In the genomic region with DNA sequence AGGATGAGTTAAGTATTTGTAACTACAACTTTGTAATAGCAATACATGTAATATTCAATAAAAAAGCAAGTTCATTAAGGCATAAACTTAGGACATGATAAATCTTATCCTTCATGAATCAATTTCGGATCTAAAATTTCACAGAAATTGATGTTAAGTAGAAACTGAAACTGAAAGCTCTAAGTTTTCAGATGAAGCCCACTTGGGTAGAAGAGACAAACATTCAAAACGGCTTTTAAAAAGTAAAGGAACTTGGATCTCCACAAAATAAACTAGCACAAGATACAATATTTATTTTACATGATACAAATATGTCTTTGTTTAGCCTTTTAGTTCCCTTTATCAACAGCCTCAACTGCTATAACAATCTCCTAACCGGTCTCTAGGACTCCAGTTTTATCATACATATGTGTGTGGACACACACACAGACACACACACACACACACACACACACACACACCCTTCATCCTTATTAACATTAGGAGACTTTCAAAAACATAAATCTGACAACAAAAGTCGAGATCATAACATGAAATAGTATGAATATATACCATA, we compare ENCODE assay signal across 12 cellular contexts.
DNase-seq lines count a peak whose midpoint lies in the region; ATAC-seq, FAIRE-seq and TF ChIP-seq lines count a peak whose summit lies in the region.
"Had no signal": no experiment of that assay in that cellular context is flagged by ENCODE, and none has a peak within 500 bp of the region (broad histone marks: within the 10 kb centered on the region; RNA-seq: fewer than 3 reads in every experiment).

No MANE protein-coding gene starts in this region.

- DNase-seq in left ventricle myocardium inferior (no peak), left cardiac atrium (no peak), astrocyte (ENCODE audit: low read depth) (no peak), right lobe of liver (no peak), foreskin keratinocyte (no peak), NK-92 (lab: John Stamatoyannopoulos, UW; ENCODE audit: unreplicated experiment) (no peak), T1000 (lab: John Stamatoyannopoulos, UW) (no peak)
- DNase-seq: activated CD4-positive, alpha-beta T cell treated with anti-CD3 and anti-CD28 coated beads for 36 hours; BE2C; NCI-H2081; small intestine had no signal

- H3K4me1 ChIP-seq in left ventricle myocardium inferior (peaks cover 35% of the 10 kb centered on the region), astrocyte (ENCODE audit: insufficient read depth, low read length) (peaks cover 6% of the 10 kb centered on the region), right lobe of liver (peaks cover 0 to 34% (median 7%) of the 10 kb centered on the region in 4 donors), urinary bladder (ENCODE audit: insufficient read depth) (peaks cover under 1% of the 10 kb centered on the region), foreskin keratinocyte (no peaks in the 10 kb centered on the region)
- H3K4me1 ChIP-seq: BE2C had no signal

- no peak for FAIRE-seq in astrocyte (lab: Jason Lieb, UNC)

- no peak overlapping the region for H3K4me3 Mint-ChIP-seq in astrocyte (ENCODE audit: unreplicated experiment)
- H3K4me3 Mint-ChIP-seq: activated CD4-positive, alpha-beta T cell treated with anti-CD3 and anti-CD28 coated beads for 36 hours had no signal

- H3K9me3 ChIP-seq in left ventricle myocardium inferior (replicated peaks) = no peaks in the 10 kb centered on the region
- no peaks in the 10 kb centered on the region for H3K9me3 ChIP-seq in astrocyte (ENCODE audit: insufficient read depth, low read depth, low read length)
- no peaks in the 10 kb centered on the region for H3K9me3 ChIP-seq in right lobe of liver
- H3K9me3 ChIP-seq: BE2C had no signal

- H3K27ac Mint-ChIP-seq in astrocyte (ENCODE audit: unreplicated experiment) = peak overlapping the region; percentile 16
- H3K27ac Mint-ChIP-seq: activated CD4-positive, alpha-beta T cell treated with anti-CD3 and anti-CD28 coated beads for 36 hours had no signal

- peaks cover 2% of the 10 kb centered on the region for H3K36me3 Mint-ChIP-seq in astrocyte (ENCODE audit: low read depth, unreplicated experiment)

- ATAC-seq in left cardiac atrium = no peak
- peak in 1 of 4 donors; percentile 8 for ATAC-seq in right lobe of liver
- no peak for ATAC-seq in foreskin keratinocyte
- ATAC-seq: activated CD4-positive, alpha-beta T cell treated with anti-CD3 and anti-CD28 coated beads for 36 hours had no signal

- peaks cover 6% of the 10 kb centered on the region for H3K79me2 ChIP-seq in astrocyte (ENCODE audit: insufficient read depth, low read length)

- H3K27me3 Mint-ChIP-seq in astrocyte (ENCODE audit: low read depth, unreplicated experiment) = no peaks in the 10 kb centered on the region
- H3K27me3 Mint-ChIP-seq: activated CD4-positive, alpha-beta T cell treated with anti-CD3 and anti-CD28 coated beads for 36 hours had no signal

- no peaks in the 10 kb centered on the region for H3K9me3 Mint-ChIP-seq in astrocyte (ENCODE audit: unreplicated experiment)

- H3K9ac ChIP-seq in astrocyte (ENCODE audit: low read length) = no peak overlapping the region

- intact Hi-C loops in left ventricle myocardium inferior (cut with micrococcal nuclease) = no loop called here
- intact Hi-C loops in left cardiac atrium (cut with DNase I) = loop anchor here in 1 of 2 donors (10.0 kb wide), 1 partner anchor 87 kb away; a partner anchor contains a TSS
- intact Hi-C loops in right lobe of liver (cut with DNase I) = no loop called here

- H4K20me1 ChIP-seq in astrocyte (ENCODE audit: insufficient read depth, low read length) = peaks cover under 1% of the 10 kb centered on the region

- peak overlapping the region; percentile 42 for H3K4me3 ChIP-seq in left ventricle myocardium inferior
- no peak overlapping the region for H3K4me3 ChIP-seq in astrocyte (ENCODE audit: insufficient read depth, low read depth, low read length)
- H3K4me3 ChIP-seq in right lobe of liver = peak overlapping the region in 2 of 3 donors; percentile 9 to 10
- no peak overlapping the region for H3K4me3 ChIP-seq in urinary bladder (ENCODE audit: low read depth, low read length)

- H3K4me2 ChIP-seq in astrocyte (ENCODE audit: low read length) = no peak overlapping the region

- TF ChIP-seq CTCF in left ventricle myocardium inferior (IDR thresholded peaks at IDR 0.05; ENCODE audit: borderline replicate concordance) (no peak), astrocyte (IDR thresholded peaks at IDR 0.05; ENCODE audit: insufficient read depth, low read depth, low read length) (no peak), right lobe of liver (IDR thresholded peaks at IDR 0.05) (no peak), foreskin keratinocyte (conservative IDR thresholded peaks at IDR 0.05) (no peak)

- 5% methylated on average over 4 of the region's 4 CpGs for WGBS in right lobe of liver (ENCODE audit: insufficient coverage, low coverage, low lambda C conversion rate, missing lambda C conversion rate)
- WGBS in urinary bladder = 52% methylated on average over 4 of the region's 4 CpGs

- no peaks in the 10 kb centered on the region for H3K27me3 ChIP-seq in left ventricle myocardium inferior (ENCODE audit: low read depth)
- H3K27me3 ChIP-seq in astrocyte (ENCODE audit: insufficient read depth, low read length) = no peaks in the 10 kb centered on the region
- no peaks in the 10 kb centered on the region for H3K27me3 ChIP-seq in right lobe of liver
- H3K27me3 ChIP-seq in foreskin keratinocyte = no peaks in the 10 kb centered on the region
- H3K27me3 ChIP-seq: BE2C had no signal

- H2AFZ ChIP-seq in astrocyte (ENCODE audit: low read depth, low read length) = no peak overlapping the region

- no peak for TF ChIP-seq POLR2A in right lobe of liver (IDR thresholded peaks at IDR 0.05)

- H3K4me1 Mint-ChIP-seq in astrocyte (ENCODE audit: low read depth, unreplicated experiment) = peaks cover 8% of the 10 kb centered on the region

- H3K36me3 ChIP-seq in left ventricle myocardium inferior (no peaks in the 10 kb centered on the region), astrocyte (ENCODE audit: insufficient read depth, low read length) (no peaks in the 10 kb centered on the region), right lobe of liver (no peaks in the 10 kb centered on the region), urinary bladder (ENCODE audit: insufficient read depth) (no peaks in the 10 kb centered on the region)
- H3K36me3 ChIP-seq: BE2C had no signal

- H3K27ac ChIP-seq in left ventricle myocardium inferior (replicated peaks) = peak overlapping the region; percentile 36
- H3K27ac ChIP-seq in astrocyte (ENCODE audit: low read depth, low read length) = no peak overlapping the region
- peak overlapping the region in 2 of 3 donors; percentile 9 to 37 for H3K27ac ChIP-seq in right lobe of liver
- H3K27ac ChIP-seq in urinary bladder (ENCODE audit: low read depth) = peak overlapping the region; percentile 23
- H3K27ac ChIP-seq in foreskin keratinocyte = no peak overlapping the region

Comparison
In these comparisons a context has a peak if more than half of its experiments do, and no peak if none do; other contexts are left out.
1. H3K27ac ChIP-seq: peak in left ventricle myocardium inferior (single experiment), right lobe of liver (2 of 3) and urinary bladder (single experiment); none in astrocyte (single experiment) and foreskin keratinocyte (single experiment).
2. H3K4me3 ChIP-seq: peak in left ventricle myocardium inferior (single experiment) and right lobe of liver (2 of 3); none in astrocyte (single experiment) and urinary bladder (single experiment).